Comparison of ENCODE assay signal across 1 cellular context in genomic region chr1:44002606-44003157, GRCh38.
TF ChIP-seq lines count a peak whose summit lies in the region.

No MANE protein-coding gene starts in this region.

TF ChIP-seq in WTC11, 78 proteins besides CTCF, POLR2A, EP300 and RAD21:
- TF ChIP-seq PRRX2 (CRISPR knock-in tag; IDR thresholded peaks at IDR 0.05) (no peak), PREB (CRISPR knock-in tag; IDR thresholded peaks at IDR 0.05; ENCODE audit: borderline replicate concordance) (no peak), HMGXB4 (CRISPR knock-in tag; IDR thresholded peaks at IDR 0.05) (no peak), E2F4 (CRISPR knock-in tag; IDR thresholded peaks at IDR 0.05; ENCODE audit: borderline replicate concordance, low read depth) (no peak), SP1 (CRISPR knock-in tag; conservative IDR thresholded peaks at IDR 0.05) (no peak), ESRRA (CRISPR knock-in tag; IDR thresholded peaks at IDR 0.05; ENCODE audit: borderline replicate concordance) (no peak), NR3C1 (CRISPR knock-in tag; conservative IDR thresholded peaks at IDR 0.05; ENCODE audit: low read depth) (no peak), ELF4 (CRISPR knock-in tag; IDR thresholded peaks at IDR 0.05; ENCODE audit: low read depth) (no peak), TCF7 (CRISPR knock-in tag; IDR thresholded peaks at IDR 0.05; ENCODE audit: low read depth) (no peak), ZNF317 (CRISPR knock-in tag; IDR thresholded peaks at IDR 0.05; ENCODE audit: borderline replicate concordance, low read depth) (no peak), TP53 (CRISPR knock-in tag; IDR thresholded peaks at IDR 0.05) (no peak), CBFB (CRISPR knock-in tag; IDR thresholded peaks at IDR 0.05; ENCODE audit: low read depth) (no peak)
